Comparison of ENCODE assay signal across 19 cellular contexts in the genomic region with DNA sequence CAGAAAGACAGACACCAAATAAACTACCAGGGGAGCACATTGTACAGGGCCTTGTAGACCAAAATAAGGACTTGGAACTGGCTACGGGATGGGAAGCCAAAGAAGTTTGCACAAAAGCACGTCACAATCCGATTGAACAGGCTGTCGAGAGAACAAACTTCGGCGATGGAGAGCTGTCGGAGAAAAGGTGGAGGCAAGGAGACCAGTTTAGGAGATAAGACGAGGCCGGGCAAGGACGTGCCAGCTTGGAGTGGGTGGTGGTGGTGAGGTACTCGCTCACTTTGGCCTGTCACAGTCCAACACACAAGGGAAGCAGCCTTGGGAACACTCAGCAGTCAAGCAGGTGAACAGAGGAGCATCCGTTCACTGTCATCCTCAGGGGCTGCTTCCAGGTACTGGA. TPM values are rescaled to one million over a fixed set of nuclear protein-coding genes. Genes with fewer than 3 reads are reported as not detected.
DNase-seq lines count a peak whose midpoint lies in the region; ATAC-seq and TF ChIP-seq lines count a peak whose summit lies in the region.
"Had no signal": no experiment of that assay in that cellular context is flagged by ENCODE, and none has a peak within 500 bp of the region (broad histone marks: within the 10 kb centered on the region; RNA-seq: fewer than 3 reads in every experiment).

No MANE protein-coding gene starts in this region.

- H3K4me1 Mint-ChIP-seq in stimulated activated naive CD8-positive, alpha-beta T cell treated with anti-CD3 and anti-CD28 coated beads, Interleukin-15, Interleukin-2, amounts not matched to agents 100 ng/mL and 50 ng/mL, for 24 hours (ENCODE audit: low read depth): no peaks in the 10 kb centered on the region
- H3K4me1 Mint-ChIP-seq in stimulated activated naive CD8-positive, alpha-beta T cell treated with anti-CD3 and anti-CD28 coated beads, Interleukin-15, amount 100 ng/mL, for 72 hours: no peaks in the 10 kb centered on the region
- H3K4me1 Mint-ChIP-seq in endothelial cell (ENCODE audit: unreplicated experiment): no peaks in the 10 kb centered on the region
- H3K4me1 Mint-ChIP-seq in osteocyte (ENCODE audit: unreplicated experiment): peaks cover under 1% of the 10 kb centered on the region
- H3K4me1 Mint-ChIP-seq in stimulated activated effector memory CD8-positive, alpha-beta T cell treated with anti-CD3 and anti-CD28 coated beads, Interleukin-12 subunit alpha, Interleukin-12 subunit beta, amount 100 ng/mL, for 72 hours: no peaks in the 10 kb centered on the region
- H3K4me1 Mint-ChIP-seq: B cell; CD8-positive, alpha-beta memory T cell had no signal

- DNase-seq in stimulated activated naive CD8-positive, alpha-beta T cell treated with anti-CD3 and anti-CD28 coated beads, Interleukin-15, amount 100 ng/mL, for 72 hours: no peak
- no peak for DNase-seq in endothelial cell (ENCODE audit: low spot score)
- DNase-seq in osteocyte (ENCODE audit: extremely low spot score, unreplicated experiment): peak; percentile 75
- no peak for DNase-seq in stimulated activated effector memory CD8-positive, alpha-beta T cell treated with anti-CD3 and anti-CD28 coated beads, Interleukin-12 subunit alpha, Interleukin-12 subunit beta, amount 100 ng/mL, for 72 hours (ENCODE audit: low spot score in 2 of 2)
- DNase-seq in erythroblast (lab: John Stamatoyannopoulos, UW): no peak
- no peak for DNase-seq in NCI-H82 treated with DMSO at 0.1 percent for 48 hours (lab: John Stamatoyannopoulos, UW; ENCODE audit: unreplicated experiment)
- DNase-seq: CD8-positive, alpha-beta memory T cell; COR-L47; DMS 273 treated with DMSO at 0.1 percent for 48 hours; DMS53; DND-41; EL had no signal

- no peaks in the 10 kb centered on the region for H3K27me3 Mint-ChIP-seq in stimulated activated naive CD8-positive, alpha-beta T cell treated with anti-CD3 and anti-CD28 coated beads, Interleukin-15, Interleukin-2, amounts not matched to agents 100 ng/mL and 50 ng/mL, for 24 hours
- H3K27me3 Mint-ChIP-seq in stimulated activated naive CD8-positive, alpha-beta T cell treated with anti-CD3 and anti-CD28 coated beads, Interleukin-15, amount 100 ng/mL, for 72 hours: no peaks in the 10 kb centered on the region
- H3K27me3 Mint-ChIP-seq in endothelial cell (ENCODE audit: unreplicated experiment): peaks cover 12% of the 10 kb centered on the region
- no peaks in the 10 kb centered on the region for H3K27me3 Mint-ChIP-seq in osteocyte (ENCODE audit: unreplicated experiment)

- no peaks in the 10 kb centered on the region for H3K36me3 Mint-ChIP-seq in stimulated activated naive CD8-positive, alpha-beta T cell treated with anti-CD3 and anti-CD28 coated beads, Interleukin-15, Interleukin-2, amounts not matched to agents 100 ng/mL and 50 ng/mL, for 24 hours (ENCODE audit: low read depth)
- H3K36me3 Mint-ChIP-seq in endothelial cell (ENCODE audit: low read depth, unreplicated experiment) (peaks cover 46% of the 10 kb centered on the region), osteocyte (ENCODE audit: unreplicated experiment) (peaks cover 29% of the 10 kb centered on the region)
- H3K36me3 Mint-ChIP-seq in stimulated activated effector memory CD8-positive, alpha-beta T cell treated with anti-CD3 and anti-CD28 coated beads, Interleukin-12 subunit alpha, Interleukin-12 subunit beta, amount 100 ng/mL, for 72 hours: no peaks in the 10 kb centered on the region
- H3K36me3 Mint-ChIP-seq: CD8-positive, alpha-beta memory T cell had no signal

- no peaks in the 10 kb centered on the region for H3K9me3 Mint-ChIP-seq in stimulated activated naive CD8-positive, alpha-beta T cell treated with anti-CD3 and anti-CD28 coated beads, Interleukin-15, Interleukin-2, amounts not matched to agents 100 ng/mL and 50 ng/mL, for 24 hours
- no peaks in the 10 kb centered on the region for H3K9me3 Mint-ChIP-seq in stimulated activated naive CD8-positive, alpha-beta T cell treated with anti-CD3 and anti-CD28 coated beads, Interleukin-15, amount 100 ng/mL, for 72 hours
- H3K9me3 Mint-ChIP-seq in endothelial cell (ENCODE audit: unreplicated experiment) (no peaks in the 10 kb centered on the region), osteocyte (ENCODE audit: unreplicated experiment) (no peaks in the 10 kb centered on the region)
- no peaks in the 10 kb centered on the region for H3K9me3 Mint-ChIP-seq in stimulated activated effector memory CD8-positive, alpha-beta T cell treated with anti-CD3 and anti-CD28 coated beads, Interleukin-12 subunit alpha, Interleukin-12 subunit beta, amount 100 ng/mL, for 72 hours
- H3K9me3 Mint-ChIP-seq: CD8-positive, alpha-beta memory T cell had no signal

- no peak for ATAC-seq in stimulated activated naive CD8-positive, alpha-beta T cell treated with anti-CD3 and anti-CD28 coated beads, Interleukin-15, amount 100 ng/mL, for 72 hours
- ATAC-seq in stimulated activated effector memory CD8-positive, alpha-beta T cell treated with anti-CD3 and anti-CD28 coated beads, Interleukin-12 subunit alpha, Interleukin-12 subunit beta, amount 100 ng/mL, for 72 hours: no peak
- ATAC-seq: GM12878 had no signal

- no peak for TF ChIP-seq POLR2A in erythroblast (IDR thresholded peaks at IDR 0.05; ENCODE audit: low read length)

- H3K4me3 Mint-ChIP-seq in stimulated activated naive CD8-positive, alpha-beta T cell treated with anti-CD3 and anti-CD28 coated beads, Interleukin-15, Interleukin-2, amounts not matched to agents 100 ng/mL and 50 ng/mL, for 24 hours: no peak overlapping the region
- no peak overlapping the region for H3K4me3 Mint-ChIP-seq in stimulated activated naive CD8-positive, alpha-beta T cell treated with anti-CD3 and anti-CD28 coated beads, Interleukin-15, amount 100 ng/mL, for 72 hours
- H3K4me3 Mint-ChIP-seq in endothelial cell (ENCODE audit: unreplicated experiment): peak overlapping the region; percentile 71
- no peak overlapping the region for H3K4me3 Mint-ChIP-seq in osteocyte (ENCODE audit: unreplicated experiment)
- no peak overlapping the region for H3K4me3 Mint-ChIP-seq in stimulated activated effector memory CD8-positive, alpha-beta T cell treated with anti-CD3 and anti-CD28 coated beads, Interleukin-12 subunit alpha, Interleukin-12 subunit beta, amount 100 ng/mL, for 72 hours
- H3K4me3 Mint-ChIP-seq: B cell; CD8-positive, alpha-beta memory T cell had no signal

- H3K27ac Mint-ChIP-seq in stimulated activated naive CD8-positive, alpha-beta T cell treated with anti-CD3 and anti-CD28 coated beads, Interleukin-15, Interleukin-2, amounts not matched to agents 100 ng/mL and 50 ng/mL, for 24 hours: peak overlapping the region; percentile 11
- peak overlapping the region in 1 of 2 donors; percentile 59 for H3K27ac Mint-ChIP-seq in stimulated activated naive CD8-positive, alpha-beta T cell treated with anti-CD3 and anti-CD28 coated beads, Interleukin-15, amount 100 ng/mL, for 72 hours
- H3K27ac Mint-ChIP-seq in endothelial cell (ENCODE audit: unreplicated experiment): peak overlapping the region; percentile 62
- no peak overlapping the region for H3K27ac Mint-ChIP-seq in osteocyte (ENCODE audit: unreplicated experiment)
- H3K27ac Mint-ChIP-seq in stimulated activated effector memory CD8-positive, alpha-beta T cell treated with anti-CD3 and anti-CD28 coated beads, Interleukin-12 subunit alpha, Interleukin-12 subunit beta, amount 100 ng/mL, for 72 hours: no peak overlapping the region
- H3K27ac Mint-ChIP-seq: B cell; CD8-positive, alpha-beta memory T cell had no signal

- no peak for TF ChIP-seq CTCF in endothelial cell (IDR thresholded peaks at IDR 0.05; ENCODE audit: unreplicated experiment)
- no peak for TF ChIP-seq CTCF in osteocyte (IDR thresholded peaks at IDR 0.05)

RNA-seq across cellular contexts. Expression of a gene that starts 19.0 kb away (rescaled TPM):
- not detected for total RNA-seq in endothelial cell (ENCODE audit: unreplicated experiment)
- total RNA-seq in osteocyte: not detected in 2 replicates
- total RNA-seq: A172; B cell; CD8-positive, alpha-beta memory T cell; G401; GM12878; H4; HT1080 had no signal

Comparison
In these comparisons a context has a peak if more than half of its experiments do, and no peak if none do; other contexts are left out.
1. H3K27ac Mint-ChIP-seq: peak in stimulated activated naive CD8-positive, alpha-beta T cell treated with anti-CD3 and anti-CD28 coated beads, Interleukin-15, Interleukin-2, amounts not matched to agents 100 ng/mL and 50 ng/mL, for 24 hours (single experiment) and endothelial cell (single experiment); none in osteocyte (single experiment) and stimulated activated effector memory CD8-positive, alpha-beta T cell treated with anti-CD3 and anti-CD28 coated beads, Interleukin-12 subunit alpha, Interleukin-12 subunit beta, amount 100 ng/mL, for 72 hours (single experiment).